In genomic region chr4:145887241-145887964, GRCh38 we compare ENCODE assay signal across 10 cellular contexts. TPM values are rescaled to one million over a fixed set of nuclear protein-coding genes. Genes with fewer than 3 reads are reported as not detected.
DNase-seq lines count a peak whose midpoint lies in the region; ATAC-seq, FAIRE-seq and TF ChIP-seq lines count a peak whose summit lies in the region.
"Had no signal": no experiment of that assay in that cellular context is flagged by ENCODE, and none has a peak within 500 bp of the region (broad histone marks: within the 10 kb centered on the region; RNA-seq: fewer than 3 reads in every experiment).

No MANE protein-coding gene starts in this region.

- H3K79me2 ChIP-seq in OCI-LY7 (ENCODE audit: insufficient read depth, low read depth, low read length): peaks cover 8% of the 10 kb centered on the region; the same call in 1 of the 2 replicates

- peak; percentile 69 for FAIRE-seq in GM12891 (lab: Jason Lieb, UNC)

- H3K27me3 ChIP-seq in gastroesophageal sphincter: no peaks in the 10 kb centered on the region
- no peaks in the 10 kb centered on the region for H3K27me3 ChIP-seq in psoas muscle (ENCODE audit: insufficient read depth in 3 of 3, low read length in 2 of 3)

- no peak overlapping the region for H3K4me3 ChIP-seq in OCI-LY7 (ENCODE audit: low read depth, low read length, poor library complexity, severe bottlenecking)
- H3K4me3 ChIP-seq in gastroesophageal sphincter: no peak overlapping the region
- no peak overlapping the region for H3K4me3 ChIP-seq in psoas muscle

- intact Hi-C loops in OCI-LY7 (cut with micrococcal nuclease; ENCODE audit: unreplicated experiment): no loop called here
- intact Hi-C loops in psoas muscle (cut with DNase I): loop anchor here in 1 of 2 donors (10.0 kb wide), 1 partner anchor 47 kb away; the partner anchor contains the start of gene ZNF827

- H3K36me3 ChIP-seq in OCI-LY7 (ENCODE audit: insufficient read depth, low read length) (peaks cover 97% of the 10 kb centered on the region), gastroesophageal sphincter (peaks cover 0 to 21% of the 10 kb centered on the region in 2 donors), psoas muscle (ENCODE audit: insufficient read depth in 1 of 2, low read depth in 1 of 2) (peaks cover 0 to 16% of the 10 kb centered on the region in 2 donors)

- H4K20me1 ChIP-seq in OCI-LY7 (ENCODE audit: insufficient read depth, low read length): peaks cover 13% of the 10 kb centered on the region; the same call in 1 of the 2 replicates

- peaks cover 28% of the 10 kb centered on the region for H3K4me1 ChIP-seq in OCI-LY7 (ENCODE audit: insufficient read depth, low read length, poor library complexity, severe bottlenecking)
- peaks cover 4 to 25% (median 10%) of the 10 kb centered on the region in 3 donors for H3K4me1 ChIP-seq in gastroesophageal sphincter
- peaks cover 28% of the 10 kb centered on the region for H3K4me1 ChIP-seq in psoas muscle

- H3K9me3 ChIP-seq in OCI-LY7 (ENCODE audit: low read length): no peaks in the 10 kb centered on the region
- H3K9me3 ChIP-seq in gastroesophageal sphincter: no peaks in the 10 kb centered on the region
- H3K9me3 ChIP-seq in psoas muscle: no peaks in the 10 kb centered on the region

- no peak overlapping the region for H3K27ac ChIP-seq in OCI-LY7 (ENCODE audit: low read depth, low read length, poor library complexity, severe bottlenecking)
- peak overlapping the region; percentile 31 to 65 (median 54) for H3K27ac ChIP-seq in gastroesophageal sphincter
- peak overlapping the region; percentile 57 for H3K27ac ChIP-seq in psoas muscle

- CTCF ChIA-PET in OCI-LY7 (lab: Charles Lee; ENCODE audit: unreplicated experiment): no interaction called here

- peak; percentile 79 for ATAC-seq in gastroesophageal sphincter
- peak; percentile 56 to 74 (median 60) for ATAC-seq in psoas muscle
- ATAC-seq in GM18858 (IDR thresholded peaks at IDR 0.05; ENCODE audit: unreplicated experiment): no peak

- H3K4me2 ChIP-seq in OCI-LY7 (ENCODE audit: low read length): peak overlapping the region; percentile 19; the same call in 1 of the 2 replicates

- TF ChIP-seq CTCF in OCI-LY7 (conservative IDR thresholded peaks at IDR 0.05; ENCODE audit: low read length) (no peak), gastroesophageal sphincter (IDR thresholded peaks at IDR 0.05) (peak in 2 of 4 experiments; percentile 6 to 25), psoas muscle (IDR thresholded peaks at IDR 0.05) (no peak)

- no peak for DNase-seq in GM12891 (ENCODE audit: insufficient read length, low spot score)
- DNase-seq in OCI-LY7 (ENCODE audit: low spot score): peak; percentile 26
- peak in 1 of 2 donors; percentile 33 for DNase-seq in psoas muscle
- DNase-seq in stimulated activated CD4-positive, alpha-beta T cell treated with anti-CD3 and anti-CD28 coated beads, Interleukin-4, amount 100 ng/mL, for 4 hours: no peak
- no peak for DNase-seq in foreskin melanocyte
- no peak for DNase-seq in activated CD4-positive, CD25-positive, alpha-beta regulatory T cell (lab: John Stamatoyannopoulos, UW)
- DNase-seq: GDM1, SHP77 had no signal

- TF ChIP-seq POLR2A in GM12891 (IDR thresholded peaks at IDR 0.05; ENCODE audit: low read depth, low read length) (no peak), gastroesophageal sphincter (IDR thresholded peaks at IDR 0.05) (no peak)

- POLR2A ChIA-PET in OCI-LY7 (lab: Charles Lee): interaction anchor here (0.6 to 2.7 kb wide), 8 partner anchors 8 to 55 kb away, joined by 3 to 9 read pairs (median 5); no protein-coding TSS in a partner anchor

- no peak for TF ChIP-seq EP300 in gastroesophageal sphincter (IDR thresholded peaks at IDR 0.05)

- WGBS in gastroesophageal sphincter (ENCODE audit: low coverage in 1 of 2), 2 donors: 18 to 42% methylated on average over 6 of the region's 10 CpGs
- 7 to 21% (median 11%) methylated on average over 10 of the region's 10 CpGs for WGBS in psoas muscle, 3 donors

- no TSS peak for BruUV-seq in OCI-LY7 (replicated peaks; lab: Mats Ljungman, UMichigan)

- H2AFZ ChIP-seq in OCI-LY7 (ENCODE audit: low read length): no peak overlapping the region

- no peaks in the 10 kb centered on the region for H3K9me2 ChIP-seq in OCI-LY7 (ENCODE audit: insufficient read depth, low read length)

TF ChIP-seq in GM12891, 5 proteins besides CTCF, POLR2A, EP300 and RAD21:
- TF ChIP-seq PAX5 (IDR thresholded peaks at IDR 0.05; ENCODE audit: insufficient read depth, low read length, severe bottlenecking) (no peak), SPI1 (IDR thresholded peaks at IDR 0.05; ENCODE audit: low read depth, low read length) (no peak), POU2F2 (IDR thresholded peaks at IDR 0.05; ENCODE audit: low read depth, low read length) (no peak), TAF1 (IDR thresholded peaks at IDR 0.05; ENCODE audit: low read depth, low read length) (no peak), POLR2AphosphoS5 (IDR thresholded peaks at IDR 0.05; ENCODE audit: low read depth, low read length) (no peak)

RNA-seq across cellular contexts. Expression of gene ZNF827, which starts 51.2 kb away (rescaled TPM):
- 9.4 TPM for polyA plus RNA-seq in GM12891 (2012; ENCODE audit: low read depth, missing spikeins)
- total RNA-seq in OCI-LY7 (2014; rRNA removed; shearing (Covaris generic)): 15.1 and 24.6 TPM in 2 replicates
- 39.8 and 42.9 TPM in 2 replicates for total RNA-seq in OCI-LY7 (2022)
- total RNA-seq in gastroesophageal sphincter: 10 to 100 TPM in 3 of 4 donors, 1 to 10 TPM in 1; 9.3 to 39.4 (median 20.3) TPM
- total RNA-seq in psoas muscle: 10 to 100 TPM in 3 of 4 donors, 1 to 10 TPM in 1; 7.3 to 15.2 (median 13.3) TPM
- polyA plus RNA-seq in psoas muscle: 1 to 10 TPM; 1.7 to 3.1 (median 2.6) TPM
